In genomic region chr20:25197173-25197869, GRCh38 we compare ENCODE assay signal across 9 cellular contexts. TPM values are rescaled to one million over a fixed set of nuclear protein-coding genes. Genes with fewer than 3 reads are reported as not detected.
A peak's percentile ranks its signal among the peaks of the same experiment; 100 is the strongest.
DNase-seq lines count a peak whose midpoint lies in the region; ATAC-seq, FAIRE-seq and TF ChIP-seq lines count a peak whose summit lies in the region.
"Had no signal": no experiment of that assay in that cellular context is flagged by ENCODE, and none has a peak within 500 bp of the region (broad histone marks: within the 10 kb centered on the region; RNA-seq: fewer than 3 reads in every experiment).

No MANE protein-coding gene starts in this region.

- H3K4me3 ChIP-seq in right cardiac atrium (ENCODE audit: low read length) (peak overlapping the region; percentile 78), WERI-Rb-1 (ENCODE audit: low read depth, low read length) (peak overlapping the region; percentile 90; the same call in 1 of the 2 replicates), thymus (ENCODE audit: low read length) (peak overlapping the region; percentile 71), H7 (ENCODE audit: insufficient read depth, low read depth, low read length) (no peak overlapping the region)

- intact Hi-C loops in right cardiac atrium (cut with DNase I), result loop anchor here in 3 of 4 donors (5.0 to 10.0 kb wide), 4 partner anchors 50 to 203 kb away; partner anchors contain the start of genes PYGB (in 2 of the 3) and APMAP (in 1 of the 3)
- intact Hi-C loops in left ventricle myocardium superior (cut with micrococcal nuclease), result loop anchor here (10.0 kb wide), 2 partner anchors 57 to 203 kb away; partner anchors contain the start of gene APMAP

- no peak for FAIRE-seq in HTR-8/SVneo (lab: Jason Lieb, UNC)

- no peaks in the 10 kb centered on the region for H3K27me3 ChIP-seq in right cardiac atrium (ENCODE audit: control insufficient read depth, insufficient read depth)
- H3K27me3 ChIP-seq in WERI-Rb-1 (ENCODE audit: insufficient read depth, low read depth, severe bottlenecking), result no peaks in the 10 kb centered on the region
- H3K27me3 ChIP-seq in foreskin keratinocyte, result no peaks in the 10 kb centered on the region
- no peaks in the 10 kb centered on the region for H3K27me3 ChIP-seq in thymus (ENCODE audit: control insufficient read depth, insufficient read depth)
- peaks cover 5% of the 10 kb centered on the region for H3K27me3 ChIP-seq in H7 (ENCODE audit: control insufficient read depth, insufficient read depth, low read length)
- H3K27me3 ChIP-seq: tibial artery had no signal

- DNase-seq in right cardiac atrium (no peak), left ventricle myocardium superior (no peak), WERI-Rb-1 (no peak), foreskin keratinocyte (no peak), H7 (no peak), HTR-8/SVneo (ENCODE audit: insufficient read length, low spot score) (no peak), midbrain (lab: John Stamatoyannopoulos, UW) (no peak)
- DNase-seq: tibial artery had no signal

- H3K36me3 ChIP-seq in WERI-Rb-1, result peaks cover 9% of the 10 kb centered on the region
- H3K36me3 ChIP-seq in thymus (ENCODE audit: control insufficient read depth, insufficient read depth), result peaks cover 6% of the 10 kb centered on the region
- no peaks in the 10 kb centered on the region for H3K36me3 ChIP-seq in H7 (replicated peaks; ENCODE audit: control insufficient read depth, insufficient read depth, low read length)
- H3K36me3 ChIP-seq: tibial artery had no signal

- 90% methylated on average over 3 of the region's 3 CpGs for whole genome bisulfite sequencing in right cardiac atrium
- 46% methylated on average over 3 of the region's 3 CpGs for WGBS in thymus

- H3K27ac ChIP-seq in right cardiac atrium (ENCODE audit: low read length), result peak overlapping the region; percentile 37
- no peak overlapping the region for H3K27ac ChIP-seq in WERI-Rb-1
- no peak overlapping the region for H3K27ac ChIP-seq in foreskin keratinocyte
- H3K27ac ChIP-seq in thymus (ENCODE audit: low read depth), result peak overlapping the region; percentile 77

- ATAC-seq in right cardiac atrium, result no peak
- ATAC-seq in left ventricle myocardium superior, result no peak
- ATAC-seq in foreskin keratinocyte, result peak; percentile 4

- H3K9me3 ChIP-seq in right cardiac atrium (ENCODE audit: control insufficient read depth, low read length) (no peaks in the 10 kb centered on the region), WERI-Rb-1 (ENCODE audit: severe bottlenecking) (no peaks in the 10 kb centered on the region), thymus (ENCODE audit: control insufficient read depth) (no peaks in the 10 kb centered on the region)
- H3K9me3 ChIP-seq: tibial artery had no signal

- TF ChIP-seq CTCF in WERI-Rb-1 (IDR thresholded peaks at IDR 0.05; ENCODE audit: low read depth, low read length) (peak; percentile 21; the same call in 1 of the 2 replicates), foreskin keratinocyte (conservative IDR thresholded peaks at IDR 0.05) (peak; percentile 35)

- peaks cover 11% of the 10 kb centered on the region for H3K4me1 ChIP-seq in right cardiac atrium (ENCODE audit: control insufficient read depth, insufficient read depth, low read length)
- H3K4me1 ChIP-seq in foreskin keratinocyte, result peaks cover 8% of the 10 kb centered on the region
- H3K4me1 ChIP-seq in thymus (ENCODE audit: control insufficient read depth, insufficient read depth, low read length), result peaks cover 28% of the 10 kb centered on the region

RNA-seq across cellular contexts. Expression of gene ENTPD6, which starts 1.8 kb away (rescaled TPM):
- 100 to 1,000 TPM; 102 to 132 (median 127) TPM for total RNA-seq in right cardiac atrium
- polyA plus RNA-seq in right cardiac atrium, result 146 TPM
- 130 TPM for total RNA-seq in left ventricle myocardium superior
- 74.6 and 78.4 TPM in 2 replicates for total RNA-seq in foreskin keratinocyte
- 70.2 and 73.3 TPM in 2 replicates for polyA plus RNA-seq in foreskin keratinocyte
- polyA plus RNA-seq in thymus, result 71.0 TPM
- 45.4 and 51.2 TPM in 2 replicates for total RNA-seq in H7 (2014; rRNA removed; shearing (Covaris generic))

RNA-seq across cellular contexts. Expression of gene PYGB, which starts 50.6 kb away (rescaled TPM):
- total RNA-seq in right cardiac atrium (100 to 1,000 TPM; 154 to 219 (median 194) TPM), left ventricle myocardium superior (205 TPM), foreskin keratinocyte (311 and 439 TPM in 2 replicates)
- polyA plus RNA-seq in right cardiac atrium (136 TPM), foreskin keratinocyte (196 and 255 TPM in 2 replicates), thymus (52.6 TPM)
- total RNA-seq in H7 (2014; rRNA removed; shearing (Covaris generic)), result 52.0 and 57.1 TPM in 2 replicates

Comparison
In these comparisons a context has a peak if more than half of its experiments do, and no peak if none do; other contexts are left out.
1. H3K27ac ChIP-seq: peak in right cardiac atrium (single experiment) and thymus (single experiment); none in WERI-Rb-1 (single experiment) and foreskin keratinocyte (single experiment).